ENCODE assay signal across 26 cellular contexts in the genomic region with DNA sequence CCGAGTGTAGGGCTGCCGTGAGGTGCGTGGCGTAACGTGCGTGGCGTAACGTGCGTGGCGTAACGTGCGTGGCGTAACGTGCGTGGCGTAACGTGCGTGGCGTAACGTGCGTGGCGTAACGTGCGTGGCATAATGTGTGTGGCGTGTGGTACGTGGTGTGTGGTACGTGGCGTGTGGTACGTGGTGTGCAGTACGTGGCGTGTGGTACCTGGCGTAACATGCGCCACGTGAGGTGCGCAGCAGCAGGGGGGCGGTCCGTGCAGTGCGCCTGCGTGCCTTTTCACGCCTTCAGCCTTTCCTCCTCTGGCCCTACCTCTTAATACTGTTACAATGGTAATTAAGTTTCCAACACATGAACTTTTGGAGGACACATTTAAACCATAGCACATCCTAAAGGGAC. TPM values are rescaled to one million over a fixed set of nuclear protein-coding genes. Genes with fewer than 3 reads are reported as not detected.
A peak's percentile ranks its signal among the peaks of the same experiment; 100 is the strongest.
DNase-seq lines count a peak whose midpoint lies in the region; FAIRE-seq and TF ChIP-seq lines count a peak whose summit lies in the region.
"Had no signal": no experiment of that assay in that cellular context is flagged by ENCODE, and none has a peak within 500 bp of the region (broad histone marks: within the 10 kb centered on the region; RNA-seq: fewer than 3 reads in every experiment).

A gene with protein sequence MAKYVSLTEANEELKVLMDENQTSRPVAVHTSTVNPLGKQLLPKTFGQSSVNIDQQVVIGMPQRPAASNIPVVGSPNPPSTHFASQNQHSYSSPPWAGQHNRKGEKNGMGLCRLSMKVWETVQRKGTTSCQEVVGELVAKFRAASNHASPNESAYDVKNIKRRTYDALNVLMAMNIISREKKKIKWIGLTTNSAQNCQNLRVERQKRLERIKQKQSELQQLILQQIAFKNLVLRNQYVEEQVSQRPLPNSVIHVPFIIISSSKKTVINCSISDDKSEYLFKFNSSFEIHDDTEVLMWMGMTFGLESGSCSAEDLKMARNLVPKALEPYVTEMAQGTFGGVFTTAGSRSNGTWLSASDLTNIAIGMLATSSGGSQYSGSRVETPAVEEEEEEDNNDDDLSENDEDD (minus strand): TSS at position 26 of the 400 bp plus-strand sequence. CDS start 95 bp downstream, outside the sequence.

- in situ Hi-C loops in KBM-7 (cut with MboI; ENCODE audit: low pct_unique_long_range_greater_than_20kb, low sequenced_read_pairs) = no loop called here

- POLR2A ChIA-PET in HEK293 (lab: Yijun Ruan, JAX) = no interaction called here
- POLR2A ChIA-PET in CD4-positive, alpha-beta memory T cell (lab: Charles Lee; ENCODE audit: partially characterized antibody) = no interaction called here

- H3K9me3 ChIP-seq in HEK293 (ENCODE audit: control insufficient read depth, insufficient read depth, low read depth, low read length) = no peaks in the 10 kb centered on the region
- H3K9me3 ChIP-seq in astrocyte (ENCODE audit: insufficient read depth, low read depth, low read length) = no peaks in the 10 kb centered on the region
- no peaks in the 10 kb centered on the region for H3K9me3 ChIP-seq in neural progenitor cell (ENCODE audit: low read depth)
- H3K9me3 ChIP-seq in CD4-positive, alpha-beta memory T cell (ENCODE audit: control insufficient read depth in 1 of 2, low read length in 2 of 2) = no peaks in the 10 kb centered on the region
- H3K9me3 ChIP-seq: A549, BE2C had no signal

- H3K27ac ChIP-seq in HEK293 (ENCODE audit: extremely low read depth, low read depth, low read length) = no peak within 1 kb of the TSS
- no peak within 1 kb of the TSS for H3K27ac ChIP-seq in astrocyte (ENCODE audit: low read depth, low read length)
- no peak within 1 kb of the TSS for H3K27ac ChIP-seq in neural progenitor cell
- H3K27ac ChIP-seq in CD4-positive, alpha-beta memory T cell (ENCODE audit: low read depth, low read length) = no peak within 1 kb of the TSS
- H3K27ac ChIP-seq: A549; BLaER1 treated with 17β-estradiol and CSF1 and Interleukin-3, amounts not matched to agents 10 nM and 100 nM had no signal

- CTCF ChIA-PET in HEK293 (lab: Yijun Ruan, JAX) = interaction anchor here (0.6 to 1.2 kb wide), 2 partner anchors 172 to 1294 kb away, joined by 3 read pairs; no protein-coding TSS in a partner anchor
- CTCF ChIA-PET in CD4-positive, alpha-beta memory T cell (lab: Charles Lee; ENCODE audit: partially characterized antibody) = no interaction called here

- peak; percentile 70 for FAIRE-seq in astrocyte (lab: Jason Lieb, UNC)
- FAIRE-seq: A549, GM12891, GM18507 had no signal

- H3K79me2 ChIP-seq in astrocyte (ENCODE audit: insufficient read depth, low read length) (no peaks in the 10 kb centered on the region), neural progenitor cell (ENCODE audit: low read depth) (no peaks in the 10 kb centered on the region)

- H3K4me2 ChIP-seq in astrocyte (ENCODE audit: low read length) (no peak within 1 kb of the TSS), neural progenitor cell (no peak within 1 kb of the TSS)
- H3K4me2 ChIP-seq: A549, GM23338 had no signal

- H3K36me3 ChIP-seq in HEK293 (ENCODE audit: control insufficient read depth in 2 of 2, insufficient read depth in 1 of 2, low read length in 2 of 2) (no peaks in the 10 kb centered on the region), astrocyte (ENCODE audit: insufficient read depth, low read length) (no peaks in the 10 kb centered on the region), neural progenitor cell (no peaks in the 10 kb centered on the region)
- H3K36me3 ChIP-seq in CD4-positive, alpha-beta memory T cell (ENCODE audit: insufficient read depth, low read length) = no peaks in the 10 kb centered on the region
- H3K36me3 ChIP-seq: BE2C; BLaER1 treated with 17β-estradiol and CSF1 and Interleukin-3, amounts not matched to agents 10 nM and 100 nM had no signal

- H3K27me3 ChIP-seq in astrocyte (ENCODE audit: insufficient read depth, low read length) = no peaks in the 10 kb centered on the region
- H3K27me3 ChIP-seq in neural progenitor cell = no peaks in the 10 kb centered on the region
- no peaks in the 10 kb centered on the region for H3K27me3 ChIP-seq in CD4-positive, alpha-beta memory T cell (ENCODE audit: insufficient read depth, low read length)
- H3K27me3 ChIP-seq: BE2C had no signal

- TF ChIP-seq CTCF in HEK293 (tag by site-specific recombination; IDR thresholded peaks at IDR 0.05) (no peak), astrocyte (IDR thresholded peaks at IDR 0.05; ENCODE audit: insufficient read depth, low read depth, low read length) (no peak), neural progenitor cell (IDR thresholded peaks at IDR 0.05) (no peak)

- H4K20me1 ChIP-seq in astrocyte (ENCODE audit: insufficient read depth, low read length) = no peaks in the 10 kb centered on the region
- H4K20me1 ChIP-seq in neural progenitor cell (ENCODE audit: low read depth) = no peaks in the 10 kb centered on the region

- H3K9ac ChIP-seq in astrocyte (ENCODE audit: low read length) (no peak within 1 kb of the TSS), neural progenitor cell (no peak within 1 kb of the TSS)
- H3K9ac ChIP-seq: BLaER1 treated with 17β-estradiol and CSF1 and Interleukin-3, amounts not matched to agents 10 nM and 100 nM had no signal

- no peaks in the 10 kb centered on the region for H3K36me3 Mint-ChIP-seq in astrocyte (ENCODE audit: low read depth, unreplicated experiment)
- H3K36me3 Mint-ChIP-seq in neural progenitor cell = no peaks in the 10 kb centered on the region
- no peaks in the 10 kb centered on the region for H3K36me3 Mint-ChIP-seq in CD4-positive, alpha-beta memory T cell
- H3K36me3 Mint-ChIP-seq: CD14-positive monocyte had no signal

- no peaks in the 10 kb centered on the region for H3K9me3 Mint-ChIP-seq in astrocyte (ENCODE audit: unreplicated experiment)
- no peaks in the 10 kb centered on the region for H3K9me3 Mint-ChIP-seq in neural progenitor cell
- no peaks in the 10 kb centered on the region for H3K9me3 Mint-ChIP-seq in CD4-positive, alpha-beta memory T cell
- H3K9me3 Mint-ChIP-seq: CD4-positive, alpha-beta T cell; GM23338 had no signal

- no peaks in the 10 kb centered on the region for H3K4me1 Mint-ChIP-seq in astrocyte (ENCODE audit: low read depth, unreplicated experiment)
- peaks cover 3% of the 10 kb centered on the region for H3K4me1 Mint-ChIP-seq in neural progenitor cell
- H3K4me1 Mint-ChIP-seq in CD4-positive, alpha-beta memory T cell = no peaks in the 10 kb centered on the region
- H3K4me1 Mint-ChIP-seq: CD14-positive monocyte had no signal

- H2AFZ ChIP-seq in astrocyte (ENCODE audit: low read depth, low read length) (no peak within 1 kb of the TSS), neural progenitor cell (replicated peaks) (no peak within 1 kb of the TSS)
- H2AFZ ChIP-seq: GM23338 had no signal

- H3K27me3 Mint-ChIP-seq in astrocyte (ENCODE audit: low read depth, unreplicated experiment) (peaks cover 2% of the 10 kb centered on the region), neural progenitor cell (ENCODE audit: insufficient read depth, low read depth) (peaks cover 11% of the 10 kb centered on the region)
- no peaks in the 10 kb centered on the region for H3K27me3 Mint-ChIP-seq in CD4-positive, alpha-beta memory T cell

- H3K4me1 ChIP-seq in HEK293 (ENCODE audit: control insufficient read depth, insufficient read depth, low read length) (no peaks in the 10 kb centered on the region), astrocyte (ENCODE audit: insufficient read depth, low read length) (no peaks in the 10 kb centered on the region), neural progenitor cell (no peaks in the 10 kb centered on the region)
- H3K4me1 ChIP-seq in CD4-positive, alpha-beta memory T cell (ENCODE audit: insufficient read depth, low read length) = no peaks in the 10 kb centered on the region
- H3K4me1 ChIP-seq: A549, BE2C had no signal

- DNase-seq in astrocyte (ENCODE audit: low read depth) (no peak), neural progenitor cell (ENCODE audit: low spot score) (no peak), KBM-7 (no peak), NCI-H146 (lab: John Stamatoyannopoulos, UW) (no peak)
- no peak for DNase-seq in CD4-positive, alpha-beta memory T cell
- DNase-seq: 8988T; ACHN; AML-193; BE2C; Calu3; CD4-positive, alpha-beta T cell; COR-L47; DMS79 treated with DMSO at 0.1 percent for 48 hours; GF-D8; H9; HFFc6 had no signal

- intact Hi-C loops in CD4-positive, alpha-beta memory T cell (cut with micrococcal nuclease) = no loop called here

- no peak within 1 kb of the TSS for H3K4me3 ChIP-seq in HEK293 (ENCODE audit: low read depth, low read length)
- no peak within 1 kb of the TSS for H3K4me3 ChIP-seq in astrocyte (ENCODE audit: insufficient read depth, low read depth, low read length)
- no peak within 1 kb of the TSS for H3K4me3 ChIP-seq in neural progenitor cell
- no peak within 1 kb of the TSS for H3K4me3 ChIP-seq in CD4-positive, alpha-beta memory T cell (ENCODE audit: low read length in 2 of 2)
- H3K4me3 ChIP-seq: A549; BLaER1 treated with 17β-estradiol and CSF1 and Interleukin-3, amounts not matched to agents 10 nM and 100 nM; GM23338 had no signal

- H3K4me3 Mint-ChIP-seq in astrocyte (ENCODE audit: unreplicated experiment) (no peak within 1 kb of the TSS), neural progenitor cell (no peak within 1 kb of the TSS)
- H3K4me3 Mint-ChIP-seq in CD4-positive, alpha-beta memory T cell = no peak within 1 kb of the TSS
- H3K4me3 Mint-ChIP-seq: CD14-positive monocyte; CD4-positive, alpha-beta T cell; GM23338; H9; HFFc6 had no signal

- no peaks in the 10 kb centered on the region for H3F3A ChIP-seq in neural progenitor cell (ENCODE audit: low read depth)

- no peak within 1 kb of the TSS for H3K27ac Mint-ChIP-seq in astrocyte (ENCODE audit: unreplicated experiment)
- H3K27ac Mint-ChIP-seq in neural progenitor cell = peak within 1 kb of the TSS; percentile 7
- no peak within 1 kb of the TSS for H3K27ac Mint-ChIP-seq in CD4-positive, alpha-beta memory T cell
- H3K27ac Mint-ChIP-seq: CD4-positive, alpha-beta T cell; GM23338; HFFc6 had no signal

TF ChIP-seq in HEK293, 187 proteins besides CTCF, POLR2A, EP300 and RAD21:
- TF ChIP-seq ZNF600 (tag by site-specific recombination; IDR thresholded peaks at IDR 0.05) = peak; percentile 89
- no peak for TF ChIP-seq ZNF792 (tag by site-specific recombination; IDR thresholded peaks at IDR 0.05)
- TF ChIP-seq SALL2 (tag by site-specific recombination; IDR thresholded peaks at IDR 0.05; ENCODE audit: borderline replicate concordance) = no peak
- TF ChIP-seq ZNF19 (tag by site-specific recombination; IDR thresholded peaks at IDR 0.05; ENCODE audit: low read depth) = no peak
- TF ChIP-seq ZNF223 (tag by site-specific recombination; IDR thresholded peaks at IDR 0.05) = no peak

RNA-seq across cellular contexts. Expression of the gene that starts here (rescaled TPM):
- not detected in 2 replicates for total RNA-seq in astrocyte
- not detected in 2 replicates for total RNA-seq in neural progenitor cell (ENCODE audit: low replicate concordance)
- total RNA-seq in CD4-positive, alpha-beta memory T cell = not detected
- not detected for polyA plus RNA-seq in CD4-positive, alpha-beta memory T cell
- total RNA-seq: Calu3; CD4-positive, alpha-beta T cell; Daoy; G401; GM23338; H4; H9; HFFc6 had no signal
- polyA plus RNA-seq: A549, CD14-positive monocyte, GM23338 had no signal
